In the genomic region with DNA sequence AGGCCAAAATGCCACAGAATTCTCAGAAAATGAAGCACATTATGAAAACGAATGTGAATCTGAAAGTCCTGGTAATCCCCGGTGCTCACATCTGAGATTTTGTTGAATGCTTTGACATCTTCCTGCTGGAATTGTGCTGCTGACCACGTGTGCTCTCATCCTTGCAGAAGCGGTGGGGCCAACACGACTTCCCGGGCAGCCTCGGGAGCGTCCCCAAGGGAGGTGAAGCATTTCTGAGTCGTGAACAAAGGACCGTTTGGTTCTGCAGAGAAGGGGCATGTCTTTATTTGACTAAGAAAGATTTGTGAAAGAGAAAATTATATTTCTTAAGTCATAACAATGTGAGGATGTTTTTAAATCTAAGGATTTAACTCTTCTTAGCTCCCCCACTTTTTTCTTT, we compare ENCODE assay signal across 19 cellular contexts.
A peak's percentile ranks its signal among the peaks of the same experiment; 100 is the strongest.
DNase-seq lines count a peak whose midpoint lies in the region; ATAC-seq and TF ChIP-seq lines count a peak whose summit lies in the region.
"Had no signal": no experiment of that assay in that cellular context is flagged by ENCODE, and none has a peak within 500 bp of the region (broad histone marks: within the 10 kb centered on the region; RNA-seq: fewer than 3 reads in every experiment).

No MANE protein-coding gene starts in this region.

- peak overlapping the region in 2 of 11 experiments; percentile 58 to 73; a peak in 2 of 22 replicates for H3K9ac ChIP-seq in BLaER1 treated with 17β-estradiol and CSF1 and Interleukin-3, amounts not matched to agents 10 nM and 100 nM
- H3K9ac ChIP-seq in neuronal stem cell (ENCODE audit: low read depth, low read length, poor library complexity), result no peak overlapping the region

- H2BK5ac ChIP-seq in neuronal stem cell (ENCODE audit: low read length), result no peak overlapping the region

- no peak overlapping the region for H4K8ac ChIP-seq in neuronal stem cell (ENCODE audit: low read depth, low read length)

- TF ChIP-seq CTCF in lower lobe of right lung (IDR thresholded peaks at IDR 0.05), result no peak

- H4K20me1 ChIP-seq in BLaER1 treated with 17β-estradiol and CSF1 and Interleukin-3, amounts not matched to agents 10 nM and 100 nM, result peaks cover 0 to 7% (median 0%) of the 10 kb centered on the region in 11 experiments; a peak in 1 of 22 replicates

- H2BK12ac ChIP-seq in neuronal stem cell (ENCODE audit: low read length), result no peak overlapping the region

- peak overlapping the region; percentile 31 for H2AFZ ChIP-seq in neuronal stem cell (ENCODE audit: low read length)

- H3K4me1 ChIP-seq in BLaER1 treated with 17β-estradiol and CSF1 and Interleukin-3, amounts not matched to agents 10 nM and 100 nM, result peaks cover 17 to 57% (median 48%) of the 10 kb centered on the region in 10 experiments
- H3K4me1 ChIP-seq in neuronal stem cell (ENCODE audit: control insufficient read depth in 2 of 2, insufficient read depth in 1 of 2, low read depth in 1 of 2, low read length in 2 of 2) (peaks cover 0 to 4% of the 10 kb centered on the region in 2 donors), lower lobe of right lung (no peaks in the 10 kb centered on the region)
- H3K4me1 ChIP-seq: SJSA1 had no signal

- H3K4me2 ChIP-seq in BLaER1 treated with 17β-estradiol and CSF1 and Interleukin-3, amounts not matched to agents 10 nM and 100 nM, result peak overlapping the region in 10 of 11 experiments; percentile 20 to 97 (median 88); a peak in 19 of 22 replicates
- H3K4me2 ChIP-seq in neuronal stem cell (ENCODE audit: insufficient read depth, low read length, poor library complexity, severe bottlenecking), result no peak overlapping the region

- H3K27me3 ChIP-seq in BLaER1 treated with 17β-estradiol and CSF1 and Interleukin-3, amounts not matched to agents 10 nM and 100 nM, result peaks cover 0 to 49% (median 10%) of the 10 kb centered on the region in 11 experiments; a peak in 13 of 22 replicates
- H3K27me3 ChIP-seq in neuronal stem cell (ENCODE audit: control insufficient read depth in 3 of 3, insufficient read depth in 3 of 3, low read depth in 1 of 3, low read length in 3 of 3) (peaks cover 0 to 4% (median 0%) of the 10 kb centered on the region in 3 experiments), lower lobe of right lung (ENCODE audit: low read depth) (no peaks in the 10 kb centered on the region)
- H3K27me3 ChIP-seq: BE2C, SJSA1 had no signal

- no peak overlapping the region for H3K14ac ChIP-seq in neuronal stem cell (ENCODE audit: low read length)

- H3K23ac ChIP-seq in neuronal stem cell (ENCODE audit: low read depth, low read length, poor library complexity), result no peak overlapping the region

- no CpG with 5 or more reads among the region's 10 CpGs for WGBS in neuronal stem cell (ENCODE audit: extremely low coverage in 2 of 2, insufficient read length in 2 of 2, insufficient replicate concordance in 1 of 2), 2 donors

- H3K27ac ChIP-seq in BLaER1 treated with 17β-estradiol and CSF1 and Interleukin-3, amounts not matched to agents 10 nM and 100 nM, result no peak overlapping the region
- no peak overlapping the region for H3K27ac ChIP-seq in neuronal stem cell (replicated peaks; ENCODE audit: low read length)
- H3K27ac ChIP-seq in lower lobe of right lung, result no peak overlapping the region
- H3K27ac ChIP-seq: HL-60, SJSA1 had no signal

- H3K36me3 ChIP-seq in BLaER1 treated with 17β-estradiol and CSF1 and Interleukin-3, amounts not matched to agents 10 nM and 100 nM, result no peaks in the 10 kb centered on the region
- H3K36me3 ChIP-seq in neuronal stem cell (replicated peaks in 1 of 2; ENCODE audit: control insufficient read depth in 2 of 2, insufficient read depth in 2 of 2, low read length in 2 of 2) (peaks cover 0 to 4% of the 10 kb centered on the region in 2 donors), lower lobe of right lung (no peaks in the 10 kb centered on the region)
- H3K36me3 ChIP-seq: BE2C, SJSA1 had no signal

- intact Hi-C loops in left ventricle myocardium superior (cut with micrococcal nuclease), result no loop called here
- intact Hi-C loops in lower lobe of right lung (cut with DNase I), result no loop called here

- DNase-seq in SK-MEL-5 (ENCODE audit: low read depth, low spot score), result peak; percentile 92
- peak; percentile 47 for DNase-seq in left ventricle myocardium superior
- DNase-seq in neuronal stem cell (ENCODE audit: low spot score), result no peak
- DNase-seq in GM19240 (ENCODE audit: insufficient read length, low spot score), result no peak
- DNase-seq in lower lobe of right lung, result no peak
- no peak for DNase-seq in G401 (ENCODE audit: low spot score)
- DNase-seq: BE2C; CD4-positive, alpha-beta memory T cell; H9; IMR-90; NCI-H1417 treated with DMSO at 0.1 percent for 48 hours; NCI-H1930; NCI-H226; NCI-H524; RPMI8226 had no signal

- H3K9me3 ChIP-seq in BLaER1 treated with 17β-estradiol and CSF1 and Interleukin-3, amounts not matched to agents 10 nM and 100 nM (replicated peaks in 1 of 11), result peaks cover 0 to 29% (median 12%) of the 10 kb centered on the region in 11 experiments; a peak in 9 of 22 replicates
- H3K9me3 ChIP-seq in neuronal stem cell (replicated peaks in 1 of 2; ENCODE audit: control insufficient read depth in 2 of 2, insufficient read depth in 1 of 2, low read depth in 1 of 2, low read length in 2 of 2), result peaks cover 0 to 13% of the 10 kb centered on the region in 2 donors
- H3K9me3 ChIP-seq in lower lobe of right lung, result no peaks in the 10 kb centered on the region

- H2BK120ac ChIP-seq in neuronal stem cell (ENCODE audit: low read depth, low read length), result no peak overlapping the region

- peaks cover 4% of the 10 kb centered on the region for H3K79me1 ChIP-seq in neuronal stem cell (ENCODE audit: low read depth, low read length)

- H2BK15ac ChIP-seq in neuronal stem cell (ENCODE audit: low read length), result no peak overlapping the region

- H2AK5ac ChIP-seq in neuronal stem cell (ENCODE audit: low read depth, low read length), result no peak overlapping the region

- ATAC-seq in left ventricle myocardium superior (peak; percentile 53), lower lobe of right lung (no peak), HG03135 (IDR thresholded peaks at IDR 0.05; ENCODE audit: unreplicated experiment) (no peak)

- in situ Hi-C loops in SK-MEL-5 (cut with HindIII; ENCODE audit: low pct_unique_long_range_greater_than_20kb, low sequenced_read_pairs) (no loop called here), G401 (cut with HindIII; ENCODE audit: low sequenced_read_pairs) (no loop called here)

- no peak overlapping the region for H3K4me3 ChIP-seq in BLaER1 treated with 17β-estradiol and CSF1 and Interleukin-3, amounts not matched to agents 10 nM and 100 nM
- no peak overlapping the region for H3K4me3 ChIP-seq in neuronal stem cell (ENCODE audit: low read length in 2 of 2)
- H3K4me3 ChIP-seq in lower lobe of right lung, result no peak overlapping the region
- H3K4me3 ChIP-seq: SJSA1 had no signal

- H3K18ac ChIP-seq in neuronal stem cell (ENCODE audit: low read length), result no peak overlapping the region

- H4K91ac ChIP-seq in neuronal stem cell (ENCODE audit: low read depth, low read length, poor library complexity), result no peak overlapping the region

- H3K4ac ChIP-seq in neuronal stem cell (ENCODE audit: low read length), result no peak overlapping the region

Comparison
In these comparisons a context has a peak if more than half of its experiments do, and no peak if none do; other contexts are left out.
1. DNase-seq: peak in SK-MEL-5 (single experiment) and left ventricle myocardium superior (single experiment); none in neuronal stem cell (single experiment), GM19240 (single experiment), lower lobe of right lung (single experiment) and G401 (single experiment).